In genomic region chr1:119005870-119006405, GRCh38 we compare ENCODE assay signal across 1 cellular context.
TF ChIP-seq lines count a peak whose summit lies in the region.

No MANE protein-coding gene starts in this region.

TF ChIP-seq in WTC11, 78 proteins besides CTCF, POLR2A, EP300 and RAD21 (continued from another document):
- TF ChIP-seq EMX1 (CRISPR knock-in tag; IDR thresholded peaks at IDR 0.05), result no peak
- no peak for TF ChIP-seq ZMAT4 (CRISPR knock-in tag; IDR thresholded peaks at IDR 0.05)
- no peak for TF ChIP-seq FOXP4 (CRISPR knock-in tag; IDR thresholded peaks at IDR 0.05)
- no peak for TF ChIP-seq TP53 (CRISPR knock-in tag; IDR thresholded peaks at IDR 0.05)
